ENCODE assay signal across 10 cellular contexts in genomic region chr5:146341854-146342253, GRCh38. TPM values are rescaled to one million over a fixed set of nuclear protein-coding genes. Genes with fewer than 3 reads are reported as not detected.
"Had no signal": no experiment of that assay in that cellular context is flagged by ENCODE, and none has a peak within 500 bp of the region (broad histone marks: within the 10 kb centered on the region; RNA-seq: fewer than 3 reads in every experiment).

No MANE protein-coding gene starts in this region.

- DNase-seq: GM23248, HFFc6, KBM-7 had no signal

- H2AFZ ChIP-seq: GM23248 had no signal

- H3K27ac ChIP-seq: GM23248, HL-60, KMS-11 had no signal

- H3K4me1 ChIP-seq: HAP-1 had no signal

- H3K9me3 Mint-ChIP-seq: IgD-negative memory B cell had no signal

- H3K4me2 ChIP-seq: KMS-11 had no signal

- H3K4me3 ChIP-seq: GM23248, HAP-1 had no signal

- H3K27ac Mint-ChIP-seq: HFFc6 had no signal

- ATAC-seq: HCT116, HepG2 had no signal

- H3K4me3 Mint-ChIP-seq: HFFc6, IgD-negative memory B cell had no signal

- H3K36me3 ChIP-seq: HAP-1 had no signal

RNA-seq across cellular contexts. Expression of gene POU4F3, which starts 3.2 kb away (rescaled TPM):
- total RNA-seq: GM23248, H4, HepG2 had no signal
- polyA plus RNA-seq: GM23248, HepG2, IgD-negative memory B cell had no signal
